Comparison of ENCODE assay signal across 8 cellular contexts in the genomic region with DNA sequence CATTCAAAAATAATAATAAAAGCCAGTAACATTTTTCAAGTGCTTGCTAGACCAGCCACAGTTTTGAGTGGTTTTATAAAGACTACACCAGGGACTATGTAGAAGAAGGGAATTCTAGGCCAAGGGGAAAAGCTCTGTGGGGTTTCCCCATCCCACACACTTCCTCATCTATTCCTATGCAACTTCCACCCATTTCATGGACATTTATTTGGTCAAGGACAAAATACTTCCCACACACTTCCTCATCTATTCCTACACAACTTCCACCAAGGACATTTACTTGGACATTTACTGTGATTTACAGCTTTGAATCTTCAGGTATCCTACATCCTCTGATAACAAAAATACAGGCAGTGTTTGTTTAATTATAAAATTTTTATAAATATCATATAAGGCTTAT.
"Had no signal": no experiment of that assay in that cellular context is flagged by ENCODE, and none has a peak within 500 bp of the region (broad histone marks: within the 10 kb centered on the region; RNA-seq: fewer than 3 reads in every experiment).

No MANE protein-coding gene starts in this region.

- H3K9me3 ChIP-seq: HAP-1 had no signal

- H3K27ac ChIP-seq: GM23248 had no signal

- H3K4me1 ChIP-seq: HAP-1 had no signal

- DNase-seq: GM23248, GOT3, H7, H9, HCEC 1CT, HFFc6 had no signal

- H3K4me3 ChIP-seq: GM23248, GM23338, HAP-1 had no signal

- H3K36me3 ChIP-seq: HAP-1 had no signal
